ENCODE assay signal across 8 cellular contexts in the genomic region with DNA sequence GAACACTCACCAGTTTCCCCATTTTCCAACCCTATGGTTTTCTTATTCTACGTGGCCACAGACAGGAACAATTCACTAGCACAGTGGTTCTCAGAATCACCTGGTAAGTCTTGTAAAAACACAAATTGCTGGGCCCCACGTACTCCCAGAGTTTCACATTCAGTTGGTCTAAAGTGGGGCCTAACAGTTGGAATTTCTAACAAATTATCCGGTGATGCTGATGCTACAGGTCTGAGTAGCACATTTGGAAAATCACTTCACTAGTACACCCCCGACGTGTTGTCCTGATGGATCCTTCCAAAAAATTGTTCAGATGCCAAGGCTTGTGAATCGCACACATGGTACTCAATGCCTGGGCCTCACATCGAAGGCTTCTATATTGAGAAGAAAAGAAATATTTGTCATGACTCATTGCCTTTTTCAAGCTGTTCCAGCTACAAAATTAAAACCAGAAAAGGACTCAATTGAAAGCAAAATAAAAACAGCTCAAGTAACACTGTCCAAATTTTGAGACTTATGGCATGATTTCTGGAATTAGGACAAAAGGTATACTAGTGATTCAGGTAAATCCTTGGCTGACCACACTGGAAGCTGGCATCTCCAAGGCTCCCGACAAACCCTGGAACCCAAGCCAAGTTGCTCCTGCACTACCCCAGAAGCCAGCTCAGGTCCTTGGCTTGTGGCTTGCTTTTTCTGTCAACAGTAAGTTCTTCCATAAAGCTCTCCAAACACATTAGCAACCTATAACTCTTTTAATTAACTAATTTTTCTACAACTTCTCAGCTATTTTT. TPM values are rescaled to one million over a fixed set of nuclear protein-coding genes. Genes with fewer than 3 reads are reported as not detected.
DNase-seq lines count a peak whose midpoint lies in the region; ATAC-seq, FAIRE-seq and TF ChIP-seq lines count a peak whose summit lies in the region.

No MANE protein-coding gene starts in this region.

- no peaks in the 10 kb centered on the region for H3K36me3 ChIP-seq in keratinocyte (ENCODE audit: control insufficient read depth in 2 of 2, extremely low read depth in 1 of 2, insufficient read depth in 2 of 2, low read length in 2 of 2)

- H3K4me3 ChIP-seq in keratinocyte (ENCODE audit: control insufficient read depth in 2 of 3, extremely low read depth in 1 of 3, insufficient read depth in 2 of 3, low read depth in 1 of 3, low read length in 3 of 3), result no peak overlapping the region

- peak overlapping the region; percentile 83 for H2AFZ ChIP-seq in keratinocyte (ENCODE audit: control insufficient read depth, low read length)

- no peaks in the 10 kb centered on the region for H3K27me3 Mint-ChIP-seq in stimulated activated naive CD8-positive, alpha-beta T cell treated with anti-CD3 and anti-CD28 coated beads, Interleukin-15, Interleukin-2, amounts not matched to agents 100 ng/mL and 50 ng/mL, for 24 hours

- no peak for TF ChIP-seq CTCF in keratinocyte (optimal IDR thresholded peaks at IDR 0.05 in 1 of 3, IDR thresholded peaks at IDR 0.05 in 1 of 3, conservative IDR thresholded peaks at IDR 0.05 in 1 of 3; ENCODE audit: extremely low read depth in 1 of 3, insufficient read depth in 2 of 3, low read length in 3 of 3)

- H3K27me3 ChIP-seq in keratinocyte (ENCODE audit: control insufficient read depth, extremely low read depth, insufficient read depth, low read length), result no peaks in the 10 kb centered on the region

- no peaks in the 10 kb centered on the region for H3K9me3 Mint-ChIP-seq in stimulated activated naive CD8-positive, alpha-beta T cell treated with anti-CD3 and anti-CD28 coated beads, Interleukin-15, Interleukin-2, amounts not matched to agents 100 ng/mL and 50 ng/mL, for 24 hours

- H3K9ac ChIP-seq in keratinocyte (ENCODE audit: control insufficient read depth, extremely low read depth, insufficient read depth, low read length), result peak overlapping the region; percentile 55

- no peaks in the 10 kb centered on the region for H3K9me1 ChIP-seq in keratinocyte (ENCODE audit: control insufficient read depth, extremely low read depth, insufficient read depth, low read length)

- no peak for ATAC-seq in stimulated activated naive CD8-positive, alpha-beta T cell treated with anti-CD3 and anti-CD28 coated beads, Interleukin-15, Interleukin-2, amounts not matched to agents 100 U/mL and 50 U/mL, for 24 hours

- H3K4me3 Mint-ChIP-seq in stimulated activated naive CD8-positive, alpha-beta T cell treated with anti-CD3 and anti-CD28 coated beads, Interleukin-15, Interleukin-2, amounts not matched to agents 100 ng/mL and 50 ng/mL, for 24 hours, result no peak overlapping the region

- FAIRE-seq in keratinocyte (lab: Jason Lieb, UNC), result peak; percentile 96

- H3K27ac ChIP-seq in keratinocyte (ENCODE audit: control insufficient read depth, insufficient read depth, low read length), result peak overlapping the region; percentile 96

- H3K27ac Mint-ChIP-seq in stimulated activated naive CD8-positive, alpha-beta T cell treated with anti-CD3 and anti-CD28 coated beads, Interleukin-15, Interleukin-2, amounts not matched to agents 100 ng/mL and 50 ng/mL, for 24 hours, result peak overlapping the region; percentile 82

- H3K4me2 ChIP-seq in keratinocyte (ENCODE audit: control insufficient read depth, extremely low read depth, insufficient read depth, low read depth, low read length), result peak overlapping the region; percentile 60

- peaks cover 10% of the 10 kb centered on the region for H3K36me3 Mint-ChIP-seq in stimulated activated naive CD8-positive, alpha-beta T cell treated with anti-CD3 and anti-CD28 coated beads, Interleukin-15, Interleukin-2, amounts not matched to agents 100 ng/mL and 50 ng/mL, for 24 hours (ENCODE audit: low read depth)

- no peaks in the 10 kb centered on the region for H3K79me2 ChIP-seq in keratinocyte (ENCODE audit: control insufficient read depth, insufficient read depth, low read length)

- dilution Hi-C loops in keratinocyte (cut with MboI; ENCODE audit: extremely low pct_ligation_motif_present, low sequenced_read_pairs), result no loop called here

- H4K20me1 ChIP-seq in keratinocyte (ENCODE audit: control insufficient read depth, extremely low read depth, insufficient read depth, low read length), result no peaks in the 10 kb centered on the region

- H3K4me1 ChIP-seq in keratinocyte (ENCODE audit: control insufficient read depth, extremely low read depth, insufficient read depth, low read length), result peaks cover 52% of the 10 kb centered on the region

- peaks cover 49% of the 10 kb centered on the region for H3K4me1 Mint-ChIP-seq in stimulated activated naive CD8-positive, alpha-beta T cell treated with anti-CD3 and anti-CD28 coated beads, Interleukin-15, Interleukin-2, amounts not matched to agents 100 ng/mL and 50 ng/mL, for 24 hours (ENCODE audit: low read depth)

- no peaks in the 10 kb centered on the region for H3K9me3 ChIP-seq in keratinocyte (ENCODE audit: control insufficient read depth, low read depth, low read length)

- no peak for DNase-seq in stimulated activated naive CD8-positive, alpha-beta T cell treated with anti-CD3 and anti-CD28 coated beads, Interleukin-15, Interleukin-2, amounts not matched to agents 100 U/mL and 50 U/mL, for 24 hours
- DNase-seq in amniotic epithelial cell (ENCODE audit: low read depth), result peak; percentile 75
- no peak for DNase-seq in keratinocyte (ENCODE audit: low read depth, low spot score)
- no peak for DNase-seq in NCI-H2081 (lab: John Stamatoyannopoulos, UW)
- DNase-seq in stimulated activated CD4-positive, alpha-beta T cell treated with anti-CD3 and anti-CD28 coated beads, Interleukin-4, amount 100 ng/mL, for 4 hours, result no peak
- no peak for DNase-seq in iPS-NIHi7 (ENCODE audit: extremely low spot score)
- DNase-seq in stimulated activated CD4-positive, alpha-beta T cell treated with anti-CD3 and anti-CD28 coated beads, Interleukin-15, amount 100 ng/mL, for 24 hours, result no peak

RNA-seq across cellular contexts. Expression of a gene that starts 12.9 kb away (rescaled TPM):
- polyA plus RNA-seq in keratinocyte, result 341 to 1,147 TPM (median 495 TPM) in 3 replicates
- polyA plus RNA-seq in keratinocyte (2011; ENCODE audit: low read depth), result 56.4 TPM
- 552 and 735 TPM in 2 replicates for polyA plus RNA-seq in keratinocyte (2011; cell fraction: cytosol; rRNA removed)
- polyA plus RNA-seq in keratinocyte (2011; cell fraction: nucleus; rRNA removed), result 325 and 358 TPM in 2 replicates
- 57.6 and 1,089 TPM in 2 replicates for polyA plus RNA-seq in keratinocyte (2012; ENCODE audit: low replicate concordance)
- polyA minus RNA-seq in keratinocyte, result 460 to 1,179 TPM (median 477 TPM) in 3 replicates
- polyA minus RNA-seq in keratinocyte (2011; cell fraction: cytosol; rRNA and poly(A)+ RNA removed), result 1,163 TPM
- polyA minus RNA-seq in keratinocyte (2011; cell fraction: nucleus; rRNA and poly(A)+ RNA removed), result 188 and 237 TPM in 2 replicates

RNA-seq across cellular contexts. Expression of a gene that starts 13.7 kb away (rescaled TPM):
- polyA plus RNA-seq in keratinocyte, result 2.3 to 6.6 TPM (median 3.3 TPM) in 3 replicates
- 1.4 TPM for polyA plus RNA-seq in keratinocyte (2011; ENCODE audit: low read depth)
- 1.2 and 4.0 TPM in 2 replicates for polyA plus RNA-seq in keratinocyte (2011; cell fraction: cytosol; rRNA removed)
- 3.2 and 3.9 TPM in 2 replicates for polyA plus RNA-seq in keratinocyte (2011; cell fraction: nucleus; rRNA removed)
- 0.95 and 3.1 TPM in 2 replicates for polyA plus RNA-seq in keratinocyte (2012; ENCODE audit: low replicate concordance)
- 1.9 to 5.4 TPM (median 2.1 TPM) in 3 replicates for polyA minus RNA-seq in keratinocyte
- polyA minus RNA-seq in keratinocyte (2011; cell fraction: cytosol; rRNA and poly(A)+ RNA removed), result 0.77 TPM
- 3.3 and 7.8 TPM in 2 replicates for polyA minus RNA-seq in keratinocyte (2011; cell fraction: nucleus; rRNA and poly(A)+ RNA removed)
